21 cellular contexts compared by ENCODE assay signal in genomic region chr7:37756797-37757551, GRCh38.
"Had no signal": no experiment of that assay in that cellular context is flagged by ENCODE, and none has a peak within 500 bp of the region (broad histone marks: within the 10 kb centered on the region; RNA-seq: fewer than 3 reads in every experiment).

No MANE protein-coding gene starts in this region.

- H3K9me3 ChIP-seq: breast epithelium, gastrocnemius medialis, tibial artery, uterus had no signal

- H3K27ac Mint-ChIP-seq: activated CD4-positive, alpha-beta memory T cell treated with anti-CD3 and anti-CD28 coated beads for 36 hours; activated CD4-positive, alpha-beta T cell treated with anti-CD3 and anti-CD28 coated beads for 36 hours; activated CD8-positive, alpha-beta memory T cell treated with anti-CD3 and anti-CD28 coated beads, Interleukin-2, amount 10 ng/mL, durations not matched to agents 7 days and 5 days; activated naive CD4-positive, alpha-beta T cell treated with anti-CD3 and anti-CD28 coated beads for 36 hours; activated naive CD8-positive, alpha-beta T cell treated with anti-CD3 and anti-CD28 coated beads, Interleukin-2, amount 50 U/mL, for 24 hours; activated T-helper 2 cell treated with anti-CD3 and anti-CD28 coated beads, Interferon-gamma antibody, Interleukin-2, Interleukin-4, amounts not matched to agents 10 μg/mL and 5 μg/mL and 100 μg/mL, durations not matched to agents 14 hours and 24 hours and 36 hours; endodermal cell had no signal

- H3K27me3 ChIP-seq: breast epithelium, gastrocnemius medialis, heart left ventricle, tibial artery, uterus had no signal

- H3K9me3 Mint-ChIP-seq: activated CD4-positive, alpha-beta memory T cell treated with anti-CD3 and anti-CD28 coated beads for 36 hours; activated naive CD4-positive, alpha-beta T cell treated with anti-CD3 and anti-CD28 coated beads for 36 hours; activated naive CD8-positive, alpha-beta T cell treated with anti-CD3 and anti-CD28 coated beads, Interleukin-2, amount 50 U/mL, for 24 hours; activated T-helper 2 cell treated with anti-CD3 and anti-CD28 coated beads, Interferon-gamma antibody, Interleukin-2, Interleukin-4, amounts not matched to agents 10 μg/mL and 5 μg/mL and 100 μg/mL, durations not matched to agents 14 hours and 24 hours and 36 hours; endodermal cell had no signal

- DNase-seq: activated CD4-positive, alpha-beta memory T cell treated with anti-CD3 and anti-CD28 coated beads for 36 hours; activated CD4-positive, alpha-beta T cell treated with anti-CD3 and anti-CD28 coated beads for 36 hours; activated CD8-positive, alpha-beta memory T cell treated with anti-CD3 and anti-CD28 coated beads, Interleukin-2, amount 10 ng/mL, durations not matched to agents 7 days and 5 days; activated naive CD4-positive, alpha-beta T cell treated with anti-CD3 and anti-CD28 coated beads for 36 hours; activated naive CD8-positive, alpha-beta T cell treated with anti-CD3 and anti-CD28 coated beads, Interleukin-2, amount 50 U/mL, for 24 hours; activated T-cell treated with anti-CD3 and anti-CD28 coated beads, Interleukin-2, amount 50 U/mL, for 1 hour; endodermal cell; gastrocnemius medialis; heart left ventricle; left colon; mammary epithelial cell; retina; stimulated activated CD4-positive, alpha-beta T cell treated with anti-CD3 and anti-CD28 coated beads, Interleukin-15, amount 100 ng/mL, for 24 hours; stimulated activated CD4-positive, alpha-beta T cell treated with anti-CD3 and anti-CD28 coated beads, Interleukin-4, amount 100 ng/mL, for 1 hour; stimulated activated naive CD4-positive, alpha-beta T cell; tibial artery; uterus; WERI-Rb-1 had no signal

- H3K4me1 Mint-ChIP-seq: activated CD4-positive, alpha-beta T cell treated with anti-CD3 and anti-CD28 coated beads for 36 hours; activated CD8-positive, alpha-beta memory T cell treated with anti-CD3 and anti-CD28 coated beads, Interleukin-2, amount 10 ng/mL, durations not matched to agents 7 days and 5 days had no signal

- H3K4me3 Mint-ChIP-seq: activated CD4-positive, alpha-beta memory T cell treated with anti-CD3 and anti-CD28 coated beads for 36 hours; activated CD4-positive, alpha-beta T cell treated with anti-CD3 and anti-CD28 coated beads for 36 hours; activated CD8-positive, alpha-beta memory T cell treated with anti-CD3 and anti-CD28 coated beads, Interleukin-2, amount 10 ng/mL, durations not matched to agents 7 days and 5 days; activated naive CD4-positive, alpha-beta T cell treated with anti-CD3 and anti-CD28 coated beads for 36 hours; activated naive CD8-positive, alpha-beta T cell treated with anti-CD3 and anti-CD28 coated beads, Interleukin-2, amount 50 U/mL, for 24 hours; endodermal cell had no signal

- H3K4me3 ChIP-seq: breast epithelium, gastrocnemius medialis, heart left ventricle, skin epidermis, tibial artery, uterus had no signal

- H3K4me1 ChIP-seq: breast epithelium, gastrocnemius medialis, tibial artery, uterus had no signal

- H3K36me3 Mint-ChIP-seq: activated CD4-positive, alpha-beta memory T cell treated with anti-CD3 and anti-CD28 coated beads for 36 hours; activated CD8-positive, alpha-beta memory T cell treated with anti-CD3 and anti-CD28 coated beads, Interleukin-2, amount 10 ng/mL, durations not matched to agents 7 days and 5 days had no signal

- H3K36me3 ChIP-seq: breast epithelium, gastrocnemius medialis, heart left ventricle, tibial artery, uterus, WERI-Rb-1 had no signal

- H3K27ac ChIP-seq: breast epithelium, gastrocnemius medialis, skin epidermis, tibial artery, uterus, WERI-Rb-1 had no signal
